In the genomic region with DNA sequence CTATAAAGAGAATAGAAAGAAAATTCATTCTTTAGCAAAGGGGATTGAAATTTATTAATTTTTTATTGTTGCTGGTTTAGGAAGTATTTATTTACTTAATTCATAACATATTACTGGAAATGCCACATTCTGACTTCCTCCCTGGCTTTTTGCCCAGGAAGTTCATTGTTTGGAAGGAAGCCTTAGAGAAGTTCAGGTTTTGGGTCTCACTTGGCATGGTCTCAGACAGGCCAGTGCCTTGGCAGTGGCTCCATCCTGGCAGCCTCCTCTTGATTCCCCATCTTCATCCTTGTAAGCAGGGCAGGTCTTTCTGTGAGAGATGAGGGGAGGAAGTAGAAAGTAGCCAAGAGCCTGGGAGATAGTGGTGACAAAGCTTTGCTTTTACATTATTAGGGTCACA, we compare ENCODE assay signal across 24 cellular contexts. TPM values are rescaled to one million over a fixed set of nuclear protein-coding genes. Genes with fewer than 3 reads are reported as not detected.
DNase-seq lines count a peak whose midpoint lies in the region; ATAC-seq, FAIRE-seq and TF ChIP-seq lines count a peak whose summit lies in the region.
"Had no signal": no experiment of that assay in that cellular context is flagged by ENCODE, and none has a peak within 500 bp of the region (broad histone marks: within the 10 kb centered on the region; RNA-seq: fewer than 3 reads in every experiment).

No MANE protein-coding gene starts in this region.

- H3K27ac ChIP-seq in A549 = peak overlapping the region; percentile 77 to 90
- no peak overlapping the region for H3K27ac ChIP-seq in neuronal stem cell (replicated peaks; ENCODE audit: low read length)
- H3K27ac ChIP-seq in CD4-positive, alpha-beta memory T cell (ENCODE audit: low read depth, low read length) = no peak overlapping the region
- H3K27ac ChIP-seq: gastroesophageal sphincter, neutrophil, right atrium auricular region, transverse colon had no signal

- H3K4me3 ChIP-seq in A549 = no peak overlapping the region
- no peak overlapping the region for H3K4me3 ChIP-seq in neuronal stem cell (ENCODE audit: low read length in 2 of 2)
- no peak overlapping the region for H3K4me3 ChIP-seq in CD4-positive, alpha-beta memory T cell (ENCODE audit: low read length in 2 of 2)
- H3K4me3 ChIP-seq: ascending aorta, gastroesophageal sphincter, mucosa of descending colon, right atrium auricular region, transverse colon had no signal

- TF ChIP-seq POLR2A in A549 (IDR thresholded peaks at IDR 0.05; ENCODE audit: low read length) = no peak

- no peak; a peak in 1 of 5 replicates for TF ChIP-seq EP300 in A549 (IDR thresholded peaks at IDR 0.05)

- no peaks in the 10 kb centered on the region for H3K27me3 ChIP-seq in neuronal stem cell (ENCODE audit: control insufficient read depth in 3 of 3, insufficient read depth in 3 of 3, low read depth in 1 of 3, low read length in 3 of 3)
- H3K27me3 ChIP-seq in CD4-positive, alpha-beta memory T cell (ENCODE audit: insufficient read depth, low read length) = no peaks in the 10 kb centered on the region
- H3K27me3 ChIP-seq: ascending aorta, gastroesophageal sphincter, neutrophil, right atrium auricular region, transverse colon had no signal

- H2BK5ac ChIP-seq in neuronal stem cell (ENCODE audit: low read length) = no peak overlapping the region

- no peaks in the 10 kb centered on the region for H3K9me3 Mint-ChIP-seq in CD4-positive, alpha-beta memory T cell
- H3K9me3 Mint-ChIP-seq: activated CD4-positive, alpha-beta T cell treated with anti-CD3 and anti-CD28 coated beads, Interleukin-2, amount 10 ng/mL, durations not matched to agents 7 days and 5 days had no signal

- H3K27me3 Mint-ChIP-seq in CD4-positive, alpha-beta memory T cell = no peaks in the 10 kb centered on the region
- H3K27me3 Mint-ChIP-seq: activated CD4-positive, alpha-beta T cell treated with anti-CD3 and anti-CD28 coated beads, Interleukin-2, amount 10 ng/mL, durations not matched to agents 7 days and 5 days; stimulated activated naive B cell treated with anti-CD40 and anti-IgM and Interleukin-4, amounts not matched to agents 10 μg/mL and 1 μg/mL and 100 μg/mL, for 72 hours had no signal

- POLR2A ChIA-PET in A549 (lab: Yijun Ruan, JAX) = interaction anchor here (0.7 kb wide), 1 partner anchor 380 kb away, joined by 3 read pairs; no protein-coding TSS in a partner anchor
- POLR2A ChIA-PET in CD4-positive, alpha-beta memory T cell (lab: Charles Lee; ENCODE audit: partially characterized antibody) = no interaction called here

- no peak for TF ChIP-seq CTCF in A549 (IDR thresholded peaks at IDR 0.05)

- DNase-seq in A549 (ENCODE audit: low read depth in 1 of 2, low spot score in 1 of 2) (peak in 1 of 2 experiments; percentile 68), HT-29 (ENCODE audit: low spot score) (peak; percentile 91), astrocyte of the hippocampus (ENCODE audit: low read depth, low spot score) (peak; percentile 7), medulla oblongata (ENCODE audit: extremely low spot score) (peak; percentile 24), neuronal stem cell (ENCODE audit: low spot score) (no peak), AG08396 (ENCODE audit: low spot score) (no peak), MV-4-11 (lab: John Stamatoyannopoulos, UW) (no peak)
- DNase-seq in CD4-positive, alpha-beta memory T cell = no peak
- DNase-seq: activated CD4-positive, alpha-beta T cell treated with anti-CD3 and anti-CD28 coated beads, Interleukin-2, amount 10 ng/mL, durations not matched to agents 7 days and 5 days; activated CD8-positive, alpha-beta memory T cell treated with anti-CD3 and anti-CD28 coated beads, Interleukin-2, amount 50 U/mL, for 48 hours; activated naive CD4-positive, alpha-beta T cell; cortex of kidney; GF-D8; NCI-H1694 treated with DMSO at 0.1 percent for 48 hours; stimulated activated naive B cell treated with anti-CD40 and anti-IgM and Interleukin-4, amounts not matched to agents 10 μg/mL and 1 μg/mL and 100 μg/mL, for 72 hours; SW 1271; transverse colon had no signal

- H3K36me3 Mint-ChIP-seq in CD4-positive, alpha-beta memory T cell = peaks cover 13 to 26% of the 10 kb centered on the region in 2 donors

- no peak overlapping the region for H2AK5ac ChIP-seq in neuronal stem cell (ENCODE audit: low read depth, low read length)

- H3K9me3 ChIP-seq in A549 (no peaks in the 10 kb centered on the region), neuronal stem cell (replicated peaks in 1 of 2; ENCODE audit: control insufficient read depth in 2 of 2, insufficient read depth in 1 of 2, low read depth in 1 of 2, low read length in 2 of 2) (no peaks in the 10 kb centered on the region)
- no peaks in the 10 kb centered on the region for H3K9me3 ChIP-seq in CD4-positive, alpha-beta memory T cell (ENCODE audit: control insufficient read depth in 1 of 2, low read length in 2 of 2)
- H3K9me3 ChIP-seq: ascending aorta, gastroesophageal sphincter, mucosa of descending colon, neutrophil, right atrium auricular region, transverse colon had no signal

- H2AFZ ChIP-seq in neuronal stem cell (ENCODE audit: low read length) = no peak overlapping the region

- H4K8ac ChIP-seq in neuronal stem cell (ENCODE audit: low read depth, low read length) = no peak overlapping the region

- no peak overlapping the region for H2BK120ac ChIP-seq in neuronal stem cell (ENCODE audit: low read depth, low read length)

- H3K4me1 Mint-ChIP-seq in CD4-positive, alpha-beta memory T cell = peaks cover 0 to 1% (median 0%) of the 10 kb centered on the region in 4 donors
- H3K4me1 Mint-ChIP-seq: activated CD4-positive, alpha-beta T cell treated with anti-CD3 and anti-CD28 coated beads, Interleukin-2, amount 10 ng/mL, durations not matched to agents 7 days and 5 days; stimulated activated naive B cell treated with anti-CD40 and anti-IgM and Interleukin-4, amounts not matched to agents 10 μg/mL and 1 μg/mL and 100 μg/mL, for 72 hours had no signal

- H4K91ac ChIP-seq in neuronal stem cell (ENCODE audit: low read depth, low read length, poor library complexity) = no peak overlapping the region

- CTCF ChIA-PET in A549 (lab: Yijun Ruan, JAX) = no interaction called here
- CTCF ChIA-PET in CD4-positive, alpha-beta memory T cell (lab: Charles Lee; ENCODE audit: partially characterized antibody) = no interaction called here

- H3K18ac ChIP-seq in neuronal stem cell (ENCODE audit: low read length) = no peak overlapping the region

- H3K27ac Mint-ChIP-seq in CD4-positive, alpha-beta memory T cell = no peak overlapping the region
- H3K27ac Mint-ChIP-seq: activated CD4-positive, alpha-beta T cell treated with anti-CD3 and anti-CD28 coated beads, Interleukin-2, amount 10 ng/mL, durations not matched to agents 7 days and 5 days; stimulated activated naive B cell treated with anti-CD40 and anti-IgM and Interleukin-4, amounts not matched to agents 10 μg/mL and 1 μg/mL and 100 μg/mL, for 72 hours had no signal

- no peak overlapping the region for H3K23ac ChIP-seq in neuronal stem cell (ENCODE audit: low read depth, low read length, poor library complexity)

- FAIRE-seq in A549 (lab: Jason Lieb, UNC) = no peak
- FAIRE-seq: GM12891 had no signal

- no peaks in the 10 kb centered on the region for H3K36me3 ChIP-seq in neuronal stem cell (replicated peaks in 1 of 2; ENCODE audit: control insufficient read depth in 2 of 2, insufficient read depth in 2 of 2, low read length in 2 of 2)
- H3K36me3 ChIP-seq in CD4-positive, alpha-beta memory T cell (ENCODE audit: insufficient read depth, low read length) = no peaks in the 10 kb centered on the region
- H3K36me3 ChIP-seq: neutrophil, right atrium auricular region, transverse colon had no signal

- peak in 1 of 2 experiments; percentile 67; a peak in 3 of 6 replicates for ATAC-seq in A549
- ATAC-seq: gastroesophageal sphincter; left lobe of liver; stimulated activated naive B cell treated with anti-CD40 and anti-IgM and Interleukin-4, amounts not matched to agents 10 μg/mL and 1 μg/mL and 100 μg/mL, for 72 hours had no signal

- H3K4ac ChIP-seq in neuronal stem cell (ENCODE audit: low read length) = no peak overlapping the region

- H3K14ac ChIP-seq in neuronal stem cell (ENCODE audit: low read length) = no peak overlapping the region

- no peak overlapping the region for H2BK12ac ChIP-seq in neuronal stem cell (ENCODE audit: low read length)

- H2BK15ac ChIP-seq in neuronal stem cell (ENCODE audit: low read length) = no peak overlapping the region

- no peak overlapping the region for H3K9ac ChIP-seq in neuronal stem cell (ENCODE audit: low read depth, low read length, poor library complexity)

- intact Hi-C loops in CD4-positive, alpha-beta memory T cell (cut with micrococcal nuclease) = no loop called here

- peaks cover 61% of the 10 kb centered on the region for H3K4me1 ChIP-seq in A549
- no peaks in the 10 kb centered on the region for H3K4me1 ChIP-seq in neuronal stem cell (ENCODE audit: control insufficient read depth in 2 of 2, insufficient read depth in 1 of 2, low read depth in 1 of 2, low read length in 2 of 2)
- H3K4me1 ChIP-seq in CD4-positive, alpha-beta memory T cell (ENCODE audit: insufficient read depth, low read length) = no peaks in the 10 kb centered on the region
- H3K4me1 ChIP-seq: ascending aorta had no signal

- H3K4me2 ChIP-seq in A549 (peak overlapping the region; percentile 71), neuronal stem cell (ENCODE audit: insufficient read depth, low read length, poor library complexity, severe bottlenecking) (no peak overlapping the region)

- no peak overlapping the region for H3K4me3 Mint-ChIP-seq in CD4-positive, alpha-beta memory T cell
- H3K4me3 Mint-ChIP-seq: activated CD4-positive, alpha-beta T cell treated with anti-CD3 and anti-CD28 coated beads, Interleukin-2, amount 10 ng/mL, durations not matched to agents 7 days and 5 days; stimulated activated naive B cell treated with anti-CD40 and anti-IgM and Interleukin-4, amounts not matched to agents 10 μg/mL and 1 μg/mL and 100 μg/mL, for 72 hours had no signal

- H3K79me1 ChIP-seq in neuronal stem cell (ENCODE audit: low read depth, low read length) = no peaks in the 10 kb centered on the region

- TF ChIP-seq RAD21 in A549 (conservative IDR thresholded peaks at IDR 0.05 in 1 of 2, IDR thresholded peaks at IDR 0.05 in 1 of 2) = no peak

TF ChIP-seq in A549, 52 proteins besides CTCF, POLR2A, EP300 and RAD21 (continues in another document):
- TF ChIP-seq HOXB13 (CRISPR knock-in tag; IDR thresholded peaks at IDR 0.05; ENCODE audit: low read depth) (no peak), FOXS1 (CRISPR knock-in tag; IDR thresholded peaks at IDR 0.05) (no peak), NR3C1 (IDR thresholded peaks at IDR 0.05) (no peak), SREBF2 (IDR thresholded peaks at IDR 0.05) (no peak), HDAC2 (IDR thresholded peaks at IDR 0.05) (no peak)

RNA-seq across cellular contexts. Expression of gene IL15, which starts 50.5 kb away (rescaled TPM):
- polyA plus RNA-seq in A549 (2011; rRNA removed) (24.0 and 32.3 TPM in 2 replicates), A549 (2017; fragmentation: RNase III; extraction: RNeasy Plus Mini Kit Qiagen cat#74134 plus additional on column Dnase treatment) (12.7 to 16.2 TPM (median 14.1 TPM) in 3 replicates)
- polyA plus RNA-seq in A549 (2012; cell fraction: cytosol; rRNA removed) = 7.5 and 8.4 TPM in 2 replicates
- 14.6 and 15.2 TPM in 2 replicates for polyA plus RNA-seq in A549 (2012; cell fraction: nucleus; rRNA removed)
- 16.2 and 17.4 TPM in 2 replicates for polyA minus RNA-seq in A549 (2011; rRNA and poly(A)+ RNA removed)
- total RNA-seq in HT-29 (2014; rRNA removed; shearing (Covaris generic)) = 3.7 and 4.1 TPM in 2 replicates
- polyA plus RNA-seq in neuronal stem cell (2013, experiment 1 of 2) = 0.07 TPM
- polyA plus RNA-seq in neuronal stem cell (2013, experiment 2 of 2) = 0.06 TPM
- 1 to 10 TPM; 4.7 to 6.1 TPM for total RNA-seq in CD4-positive, alpha-beta memory T cell
- polyA plus RNA-seq in CD4-positive, alpha-beta memory T cell = 1 to 10 TPM; 2.6 to 4.4 TPM

Comparison
In these comparisons a context has a peak if more than half of its experiments do, and no peak if none do; other contexts are left out.
1. DNase-seq: peak in HT-29 (single experiment), astrocyte of the hippocampus (single experiment) and medulla oblongata (single experiment); none in neuronal stem cell (single experiment), CD4-positive, alpha-beta memory T cell (0 of 5), AG08396 (single experiment) and MV-4-11 (single experiment).
2. H3K27ac ChIP-seq: peak in A549 (2 of 2); none in neuronal stem cell (single experiment) and CD4-positive, alpha-beta memory T cell (single experiment).